1 cellular context compared by ENCODE assay signal in genomic region chr7:33952824-33953223, GRCh38.
TF ChIP-seq lines count a peak whose summit lies in the region.

No MANE protein-coding gene starts in this region.

TF ChIP-seq in IMR-90, 13 proteins besides CTCF, POLR2A, EP300 and RAD21:
- TF ChIP-seq USF2 (IDR thresholded peaks at IDR 0.05; ENCODE audit: low read depth, low read length) (peak; percentile 79), SMC3 (IDR thresholded peaks at IDR 0.05; ENCODE audit: low read depth, low read length) (no peak)
